21 cellular contexts compared by ENCODE assay signal in genomic region chr5:88815048-88815789, GRCh38.
A peak's percentile ranks its signal among the peaks of the same experiment; 100 is the strongest.
DNase-seq lines count a peak whose midpoint lies in the region; ATAC-seq, FAIRE-seq and TF ChIP-seq lines count a peak whose summit lies in the region.
"Had no signal": no experiment of that assay in that cellular context is flagged by ENCODE, and none has a peak within 500 bp of the region (broad histone marks: within the 10 kb centered on the region; RNA-seq: fewer than 3 reads in every experiment).

No MANE protein-coding gene starts in this region.

- H3K4me1 ChIP-seq in cardiac muscle cell (ENCODE audit: low read depth) (peaks cover 30% of the 10 kb centered on the region), GM12878 (ENCODE audit: control insufficient read depth, insufficient read depth, low read length) (peaks cover 30% of the 10 kb centered on the region), liver (ENCODE audit: control insufficient read depth in 4 of 4, insufficient read depth in 4 of 4, low read length in 3 of 4) (no peaks in the 10 kb centered on the region), subcutaneous abdominal adipose tissue (ENCODE audit: control insufficient read depth in 5 of 5, insufficient read depth in 5 of 5, low read length in 5 of 5) (peaks cover 3 to 70% (median 7%) of the 10 kb centered on the region in 5 donors)
- H3K4me1 ChIP-seq: A549, upper lobe of right lung had no signal

- H3K9ac ChIP-seq in GM12878 (ENCODE audit: control insufficient read depth, insufficient read depth, low read length) (no peak overlapping the region), liver (ENCODE audit: low read depth in 1 of 2, low read length in 2 of 2) (no peak overlapping the region), subcutaneous abdominal adipose tissue (ENCODE audit: low read length in 5 of 5) (no peak overlapping the region)

- BruUV-seq in GM12878 (replicated peaks; lab: Mats Ljungman, UMichigan): no TSS peak

- intact Hi-C loops in cardiac septum (cut with DNase I) (no loop called here), GM12878 (cut with micrococcal nuclease; ENCODE audit: unreplicated experiment) (no loop called here)

- H3K27ac ChIP-seq in cardiac muscle cell (peak overlapping the region; percentile 46), GM12878 (ENCODE audit: control insufficient read depth, insufficient read depth) (peak overlapping the region; percentile 86; the same call in 1 of the 2 replicates), liver (ENCODE audit: low read depth in 1 of 2, low read length in 2 of 2) (no peak overlapping the region), subcutaneous abdominal adipose tissue (ENCODE audit: low read depth, low read length) (peak overlapping the region; percentile 75)
- H3K27ac ChIP-seq: A549, upper lobe of right lung had no signal

- CTCF ChIA-PET in GM12878 (lab: Yijun Ruan, JAX): interaction anchor here (7.0 kb wide), 1 partner anchor 86 kb away, joined by 104 read pairs; no protein-coding TSS in a partner anchor

- peak overlapping the region; percentile 63 for H3K4me2 ChIP-seq in GM12878 (ENCODE audit: control insufficient read depth, insufficient read depth)
- H3K4me2 ChIP-seq: A549 had no signal

- H4K20me1 ChIP-seq in GM12878 (ENCODE audit: control insufficient read depth, insufficient read depth): no peaks in the 10 kb centered on the region

- SMC1A ChIA-PET in GM12878 (lab: Charles Lee; ENCODE audit: uncharacterized antibody, unreplicated experiment): interaction anchor here (0.6 to 24.1 kb wide), 5 partner anchors 11 to 83 kb away, joined by 4 to 591 read pairs (median 90); partner anchors contain the start of gene MEF2C

- peaks cover 99% of the 10 kb centered on the region for H3K79me2 ChIP-seq in GM12878 (ENCODE audit: control insufficient read depth, insufficient read depth, low read length)

- H3K36me3 ChIP-seq in cardiac muscle cell (peaks cover under 1% of the 10 kb centered on the region), GM12878 (ENCODE audit: control insufficient read depth in 2 of 2, insufficient read depth in 2 of 2, low read length in 1 of 2) (peaks cover 2 to 14% of the 10 kb centered on the region in 2 experiments; a peak in 3 of 4 replicates), liver (ENCODE audit: control insufficient read depth in 4 of 4, insufficient read depth in 3 of 4, low read depth in 1 of 4, low read length in 3 of 4) (no peaks in the 10 kb centered on the region), subcutaneous abdominal adipose tissue (ENCODE audit: control insufficient read depth in 5 of 5, insufficient read depth in 5 of 5, low read length in 5 of 5) (peaks cover 0 to 3% (median 0%) of the 10 kb centered on the region in 5 donors)
- H3K36me3 ChIP-seq: upper lobe of right lung had no signal

- DNase-seq in cardiac muscle cell (ENCODE audit: low read depth in 1 of 2, low spot score in 1 of 2) (no peak), cardiac septum (ENCODE audit: low spot score) (no peak), GM12878 (ENCODE audit: low read depth, low spot score) (no peak), D341Med (ENCODE audit: low spot score) (no peak), NCI-H446 (lab: John Stamatoyannopoulos, UW) (no peak)
- DNase-seq: activated CD8-positive, alpha-beta memory T cell treated with anti-CD3 and anti-CD28 coated beads, Interleukin-2, amount 10 ng/mL, durations not matched to agents 7 days and 5 days; central memory CD4-positive, alpha-beta T cell; DMS153; effector memory CD4-positive, alpha-beta T cell; mammary epithelial cell; naive thymus-derived CD8-positive, alpha-beta T cell; NCI-H187; stimulated activated CD4-positive, alpha-beta T cell treated with anti-CD3 and anti-CD28 coated beads, Interleukin-15, amount 100 ng/mL, for 24 hours; stimulated activated naive CD8-positive, alpha-beta T cell treated with anti-CD3 and anti-CD28 coated beads, Interleukin-15, Interleukin-2, amounts not matched to agents 100 U/mL and 50 U/mL, for 24 hours; T-helper 9 cell; upper lobe of right lung had no signal

- in situ Hi-C loops in GM12878 (cut with MboI): no loop called here

- H3K4me3 ChIP-seq in cardiac muscle cell: no peak overlapping the region
- 0 out of 2 replicates have a peak overlapping the region, but pooled peaks have one; percentile 26 for H3K4me3 ChIP-seq in GM12878
- no peak overlapping the region for H3K4me3 ChIP-seq in liver (ENCODE audit: low read depth in 1 of 3, low read length in 3 of 3)
- H3K4me3 ChIP-seq in subcutaneous abdominal adipose tissue (ENCODE audit: low read depth in 1 of 5, low read length in 5 of 5): no peak overlapping the region
- H3K4me3 ChIP-seq: A549, upper lobe of right lung had no signal

- H3K27me3 ChIP-seq in cardiac muscle cell: no peaks in the 10 kb centered on the region
- H3K27me3 ChIP-seq in GM12878 (replicated peaks in 1 of 2; ENCODE audit: control insufficient read depth in 2 of 2, insufficient read depth in 2 of 2, low read length in 1 of 2): no peaks in the 10 kb centered on the region
- no peaks in the 10 kb centered on the region for H3K27me3 ChIP-seq in liver (ENCODE audit: control insufficient read depth in 4 of 4, insufficient read depth in 4 of 4, low read length in 3 of 4)
- H3K27me3 ChIP-seq in subcutaneous abdominal adipose tissue (ENCODE audit: control insufficient read depth in 5 of 5, insufficient read depth in 4 of 5, low read length in 5 of 5): no peaks in the 10 kb centered on the region
- H3K27me3 ChIP-seq: upper lobe of right lung had no signal

- TF ChIP-seq EP300 in GM12878 (IDR thresholded peaks at IDR 0.05; ENCODE audit: borderline replicate concordance in 1 of 2, control insufficient read depth in 1 of 2, low read depth in 2 of 2, low read length in 2 of 2): no peak

- POLR2A ChIA-PET in GM12878 (lab: Charles Lee): interaction anchor here (1.2 kb wide), 2 partner anchors 10 to 12 kb away, joined by 3 to 4 read pairs; no protein-coding TSS in a partner anchor

- TF ChIP-seq POLR2A in GM12878 (IDR thresholded peaks at IDR 0.05; ENCODE audit: low read depth, low read length): no peak

- RAD21 ChIA-PET in GM12878 (lab: Charles Lee; ENCODE audit: unreplicated experiment): interaction anchor here (3.1 to 16.1 kb wide), 2 partner anchors 11 to 79 kb away, joined by 24 to 594 read pairs; no protein-coding TSS in a partner anchor

- no peak overlapping the region for H2AFZ ChIP-seq in GM12878 (ENCODE audit: control insufficient read depth, low read depth, low read length)

- ATAC-seq in GM12878: no peak
- ATAC-seq in GM18502 (IDR thresholded peaks at IDR 0.05; ENCODE audit: poor library complexity, unreplicated experiment): no peak
- ATAC-seq: A549; activated CD8-positive, alpha-beta memory T cell treated with anti-CD3 and anti-CD28 coated beads, Interleukin-2, amount 10 ng/mL, durations not matched to agents 7 days and 5 days; HCT116; naive thymus-derived CD8-positive, alpha-beta T cell; stimulated activated naive CD8-positive, alpha-beta T cell treated with anti-CD3 and anti-CD28 coated beads, Interleukin-15, Interleukin-2, amounts not matched to agents 100 U/mL and 50 U/mL, for 24 hours; upper lobe of right lung had no signal

- TF ChIP-seq RAD21 in GM12878 (IDR thresholded peaks at IDR 0.05; ENCODE audit: insufficient read depth, low read depth, low read length): no peak
- TF ChIP-seq RAD21 in liver (IDR thresholded peaks at IDR 0.05): no peak

- no peak for FAIRE-seq in GM12878 (lab: Jason Lieb, UNC)
- FAIRE-seq: A549 had no signal

- TF ChIP-seq CTCF in cardiac muscle cell (IDR thresholded peaks at IDR 0.05; ENCODE audit: low read depth, low read length) (no peak), GM12878 (IDR thresholded peaks at IDR 0.05 in 2 of 3, conservative IDR thresholded peaks at IDR 0.05 in 1 of 3; ENCODE audit: control insufficient read depth in 2 of 3, extremely low read depth in 1 of 3, insufficient read depth in 1 of 3, low read depth in 3 of 3, low read length in 3 of 3) (no peak), liver (IDR thresholded peaks at IDR 0.05; ENCODE audit: low read depth, low read length, missing input control) (no peak)

- H3K9me3 ChIP-seq in cardiac muscle cell (ENCODE audit: low read depth) (no peaks in the 10 kb centered on the region), GM12878 (replicated peaks; ENCODE audit: control insufficient read depth, insufficient read depth, low read length) (peaks cover 3% of the 10 kb centered on the region; the same call in 2 of the 3 replicates), liver (ENCODE audit: control insufficient read depth in 4 of 4, low read length in 3 of 4) (no peaks in the 10 kb centered on the region), subcutaneous abdominal adipose tissue (ENCODE audit: control insufficient read depth in 5 of 5, low read length in 5 of 5) (no peaks in the 10 kb centered on the region)
- H3K9me3 ChIP-seq: A549, upper lobe of right lung had no signal

TF ChIP-seq in GM12878, 131 proteins besides CTCF, POLR2A, EP300 and RAD21 (continues in another document):
- no peak for TF ChIP-seq ZBED1 (IDR thresholded peaks at IDR 0.05; ENCODE audit: borderline replicate concordance)

TF ChIP-seq in liver, 16 proteins besides CTCF, POLR2A, EP300 and RAD21:
- TF ChIP-seq NR2F2 (IDR thresholded peaks at IDR 0.05): peak; percentile 66
- TF ChIP-seq, protein P1, sequence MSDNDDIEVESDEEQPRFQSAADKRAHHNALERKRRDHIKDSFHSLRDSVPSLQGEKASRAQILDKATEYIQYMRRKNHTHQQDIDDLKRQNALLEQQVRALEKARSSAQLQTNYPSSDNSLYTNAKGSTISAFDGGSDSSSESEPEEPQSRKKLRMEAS (IDR thresholded peaks at IDR 0.05): no peak

Comparison
In these comparisons a context has a peak if more than half of its experiments do, and no peak if none do; other contexts are left out.
1. H3K27ac ChIP-seq: peak in cardiac muscle cell (single experiment), GM12878 (single experiment) and subcutaneous abdominal adipose tissue (single experiment); none in liver (0 of 2).